ENCODE assay signal across 38 cellular contexts in genomic region chr12:23495472-23495871, GRCh38.
"Had no signal": no experiment of that assay in that cellular context is flagged by ENCODE, and none has a peak within 500 bp of the region (broad histone marks: within the 10 kb centered on the region; RNA-seq: fewer than 3 reads in every experiment).

No MANE protein-coding gene starts in this region.

- ATAC-seq: activated CD8-positive, alpha-beta T cell treated with anti-CD3 and anti-CD28 coated beads for 36 hours; activated naive CD4-positive, alpha-beta T cell treated with anti-CD3 and anti-CD28 coated beads, Interleukin-2, amount 50 U/mL, for 72 hours; activated T-cell treated with anti-CD3 and anti-CD28 coated beads, Interleukin-2, amount 50 U/mL, for 4 hours; activated T-cell treated with anti-CD3 and anti-CD28 coated beads, Interleukin-2, amount 50 U/mL, for 72 hours; body of pancreas had no signal

- H3K4me1 ChIP-seq: adrenal gland, body of pancreas, breast epithelium had no signal

- H3K36me3 ChIP-seq: adrenal gland, brain microvascular endothelial cell, breast epithelium, cardiac muscle cell had no signal

- H3K9me3 ChIP-seq: adrenal gland, body of pancreas had no signal

- H3K27me3 Mint-ChIP-seq: activated B cell treated with CpG ODN at 0.5 μM for 24 hours; activated CD4-positive, alpha-beta memory T cell treated with anti-CD3 and anti-CD28 coated beads for 36 hours; activated CD4-positive, alpha-beta T cell treated with anti-CD3 and anti-CD28 coated beads, Interleukin-2, amount 10 ng/mL, durations not matched to agents 24 days and 14 days; activated CD8-positive, alpha-beta T cell treated with anti-CD3 and anti-CD28 coated beads for 36 hours; activated naive CD8-positive, alpha-beta T cell treated with anti-CD3 and anti-CD28 coated beads for 36 hours; central memory CD8-positive, alpha-beta T cell had no signal

- H3K4me3 ChIP-seq: adrenal gland, body of pancreas, breast epithelium, cardiac muscle cell had no signal

- H3K27ac ChIP-seq: adrenal gland, body of pancreas, brain microvascular endothelial cell, breast epithelium, cardiac muscle cell, VCaP had no signal

- H3K27ac Mint-ChIP-seq: activated B cell treated with CpG ODN at 0.5 μM for 24 hours; activated CD4-positive, alpha-beta memory T cell treated with anti-CD3 and anti-CD28 coated beads for 36 hours; activated CD4-positive, alpha-beta T cell treated with anti-CD3 and anti-CD28 coated beads, Interleukin-2, amount 10 ng/mL, durations not matched to agents 24 days and 14 days; activated CD8-positive, alpha-beta T cell treated with anti-CD3 and anti-CD28 coated beads for 36 hours; activated naive CD4-positive, alpha-beta T cell treated with anti-CD3 and anti-CD28 coated beads for 36 hours; activated naive CD4-positive, alpha-beta T cell treated with anti-CD3 and anti-CD28 coated beads, Interleukin-2, amount 50 U/mL, for 72 hours; activated naive CD8-positive, alpha-beta T cell treated with anti-CD3 and anti-CD28 coated beads for 36 hours; activated T-cell treated with anti-CD3 and anti-CD28 coated beads, Interleukin-2, amount 50 U/mL, for 72 hours; T-helper 1 cell treated with Interleukin-12 subunit alpha and Interleukin-12 subunit beta and Interleukin-4 antibody, amounts not matched to agents 30 μg/mL and 1 μg/mL, for 36 hours; T-helper 2 cell treated with Interferon-gamma antibody and Interleukin-4, amounts not matched to agents 5 μg/mL and 100 μg/mL, for 36 hours had no signal

- DNase-seq: activated B cell treated with CpG ODN at 0.5 μM for 24 hours; activated CD4-positive, alpha-beta memory T cell treated with anti-CD3 and anti-CD28 coated beads for 36 hours; activated CD4-positive, alpha-beta T cell treated with anti-CD3 and anti-CD28 coated beads for 4 hours; activated CD4-positive, alpha-beta T cell treated with anti-CD3 and anti-CD28 coated beads, Interleukin-2, amount 10 ng/mL, durations not matched to agents 24 days and 14 days; activated CD4-positive, alpha-beta T cell treated with anti-CD3 and anti-CD28 coated beads, Interleukin-2, amount 50 U/mL, for 1 hour; activated CD4-positive, alpha-beta T cell treated with anti-CD3 and anti-CD28 coated beads, Interleukin-2, amount 50 U/mL, for 4 hours; activated CD4-positive, CD25-positive, alpha-beta regulatory T cell treated with anti-CD3 and anti-CD28 coated beads, Interleukin-2, amount 50 U/mL, for 72 hours; activated CD8-positive, alpha-beta memory T cell treated with anti-CD3 and anti-CD28 coated beads, Interleukin-2, amount 50 U/mL, for 4 hours; activated CD8-positive, alpha-beta T cell treated with anti-CD3 and anti-CD28 coated beads for 36 hours; activated effector memory CD4-positive, alpha-beta T cell treated with anti-CD3 and anti-CD28 coated beads, Interleukin-2, amount 50 U/mL, for 16 hours; activated gamma-delta T cell treated with Interleukin-2 at 50 U/mL for 16 hours; activated naive CD4-positive, alpha-beta T cell; activated naive CD4-positive, alpha-beta T cell treated with anti-CD3 and anti-CD28 coated beads for 36 hours; activated naive CD4-positive, alpha-beta T cell treated with anti-CD3 and anti-CD28 coated beads, Interleukin-2, amount 50 U/mL, for 16 hours; activated naive CD8-positive, alpha-beta T cell treated with anti-CD3 and anti-CD28 coated beads for 36 hours; activated T-cell treated with anti-CD3 and anti-CD28 coated beads for 4 hours; activated T-cell treated with anti-CD3 and anti-CD28 coated beads, Interleukin-2, amount 50 U/mL, for 1 hour; activated T-cell treated with anti-CD3 and anti-CD28 coated beads, Interleukin-2, amount 50 U/mL, for 4 hours; activated T-cell treated with anti-CD3 and anti-CD28 coated beads, Interleukin-2, amount 50 U/mL, for 72 hours; adrenal gland; amniotic stem cell; aorta; body of pancreas; brain microvascular endothelial cell; caudate nucleus; cerebellar nuclear complex; T-helper 1 cell; T-helper 2 cell; T-helper 9 cell had no signal

- FAIRE-seq: astrocyte, TTC549 had no signal

- H3K4me3 Mint-ChIP-seq: activated B cell treated with CpG ODN at 0.5 μM for 24 hours; activated CD4-positive, alpha-beta memory T cell treated with anti-CD3 and anti-CD28 coated beads for 36 hours; activated CD4-positive, alpha-beta T cell treated with anti-CD3 and anti-CD28 coated beads, Interleukin-2, amount 10 ng/mL, durations not matched to agents 24 days and 14 days; activated CD8-positive, alpha-beta T cell treated with anti-CD3 and anti-CD28 coated beads for 36 hours; activated naive CD4-positive, alpha-beta T cell treated with anti-CD3 and anti-CD28 coated beads for 36 hours; activated naive CD8-positive, alpha-beta T cell treated with anti-CD3 and anti-CD28 coated beads for 36 hours; activated T-cell treated with anti-CD3 and anti-CD28 coated beads, Interleukin-2, amount 50 U/mL, for 4 hours; activated T-cell treated with anti-CD3 and anti-CD28 coated beads, Interleukin-2, amount 50 U/mL, for 72 hours; central memory CD8-positive, alpha-beta T cell; T-helper 1 cell treated with Interleukin-12 subunit alpha and Interleukin-12 subunit beta and Interleukin-4 antibody, amounts not matched to agents 30 μg/mL and 1 μg/mL, for 36 hours; T-helper 2 cell treated with Interferon-gamma antibody and Interleukin-4, amounts not matched to agents 5 μg/mL and 100 μg/mL, for 36 hours had no signal

- H3K4me1 Mint-ChIP-seq: activated B cell treated with CpG ODN at 0.5 μM for 24 hours; activated CD4-positive, alpha-beta T cell treated with anti-CD3 and anti-CD28 coated beads, Interleukin-2, amount 10 ng/mL, durations not matched to agents 24 days and 14 days; activated naive CD8-positive, alpha-beta T cell treated with anti-CD3 and anti-CD28 coated beads for 36 hours; central memory CD8-positive, alpha-beta T cell had no signal

- H3K36me3 Mint-ChIP-seq: activated CD4-positive, alpha-beta memory T cell treated with anti-CD3 and anti-CD28 coated beads for 36 hours; activated naive CD4-positive, alpha-beta T cell treated with anti-CD3 and anti-CD28 coated beads, Interleukin-2, amount 50 U/mL, for 72 hours; activated naive CD8-positive, alpha-beta T cell treated with anti-CD3 and anti-CD28 coated beads for 36 hours had no signal

- H3K9me3 Mint-ChIP-seq: activated B cell treated with CpG ODN at 0.5 μM for 24 hours; activated CD4-positive, alpha-beta T cell treated with anti-CD3 and anti-CD28 coated beads, Interleukin-2, amount 10 ng/mL, durations not matched to agents 24 days and 14 days; activated T-cell treated with anti-CD3 and anti-CD28 coated beads, Interleukin-2, amount 50 U/mL, for 4 hours had no signal

- H3K27me3 ChIP-seq: adrenal gland, body of pancreas, brain microvascular endothelial cell, breast epithelium, cardiac muscle cell had no signal
